ENCODE assay signal across 8 cellular contexts in genomic region chr3:168696119-168696518, GRCh38.
"Had no signal": no experiment of that assay in that cellular context is flagged by ENCODE, and none has a peak within 500 bp of the region (broad histone marks: within the 10 kb centered on the region; RNA-seq: fewer than 3 reads in every experiment).

No MANE protein-coding gene starts in this region.

- H3K9me3 ChIP-seq: HAP-1 had no signal

- H3K27ac ChIP-seq: GM23248 had no signal

- ATAC-seq: HCT116 had no signal

- FAIRE-seq: HTR-8/SVneo had no signal

- H3K4me3 ChIP-seq: GM23248, HAP-1 had no signal

- DNase-seq: GM23248, GOT3, H7, IMR-90, KBM-7 had no signal

- H3K4me1 ChIP-seq: HAP-1 had no signal
